In genomic region chr11:76744186-76745058, GRCh38 we compare ENCODE assay signal across 16 cellular contexts. TPM values are rescaled to one million over a fixed set of nuclear protein-coding genes. Genes with fewer than 3 reads are reported as not detected.
DNase-seq lines count a peak whose midpoint lies in the region; ATAC-seq and TF ChIP-seq lines count a peak whose summit lies in the region.
"Had no signal": no experiment of that assay in that cellular context is flagged by ENCODE, and none has a peak within 500 bp of the region (broad histone marks: within the 10 kb centered on the region; RNA-seq: fewer than 3 reads in every experiment).

No MANE protein-coding gene starts in this region.

- intact Hi-C loops in colonic mucosa (cut with DNase I) = no loop called here

- no peaks in the 10 kb centered on the region for H3K4me1 ChIP-seq in colonic mucosa
- H3K4me1 ChIP-seq in lung (ENCODE audit: control insufficient read depth in 2 of 2, insufficient read depth in 2 of 2, low read length in 2 of 2) = peaks cover 0 to 3% of the 10 kb centered on the region in 2 donors

- in situ Hi-C loops in KBM-7 (cut with MboI; ENCODE audit: low pct_unique_long_range_greater_than_20kb, low sequenced_read_pairs) = no loop called here

- H3K4me3 ChIP-seq in colonic mucosa (no peak overlapping the region), lung (no peak overlapping the region)

- ATAC-seq in lung (ENCODE audit: insufficient read depth, low FRiP score) = peak; percentile 19
- ATAC-seq: activated T-helper 17 cell treated with anti-CD3 and anti-CD28 coated beads, Interleukin-2, amount 50 U/mL, for 72 hours had no signal

- no peak for TF ChIP-seq CTCF in colonic mucosa (IDR thresholded peaks at IDR 0.05)
- TF ChIP-seq CTCF in lung (IDR thresholded peaks at IDR 0.05; ENCODE audit: control extremely low read depth, extremely low read depth) = no peak

- 69 to 75% methylated on average over 14 of the region's 14 CpGs for WGBS in lung, 2 donors

- H3K9me3 ChIP-seq in colonic mucosa (no peaks in the 10 kb centered on the region), lung (ENCODE audit: control insufficient read depth in 2 of 2, insufficient read depth in 1 of 2, low read length in 1 of 2) (no peaks in the 10 kb centered on the region)

- no peaks in the 10 kb centered on the region for H3K27me3 ChIP-seq in colonic mucosa
- H3K27me3 ChIP-seq in lung (ENCODE audit: control insufficient read depth, insufficient read depth) = no peaks in the 10 kb centered on the region

- DNase-seq in AG08395 (ENCODE audit: low spot score) (peak; percentile 65), KBM-7 (peak; percentile 15), colonic mucosa (peak; percentile 38), lung (ENCODE audit: low spot score) (no peak), COR-L47 (lab: John Stamatoyannopoulos, UW) (no peak), NOMO-1 treated with dmso at 0.1 percent for 144 hours (lab: John Stamatoyannopoulos, UW; ENCODE audit: unreplicated experiment) (no peak), NCI-H524 treated with DMSO at 0.1 percent for 48 hours (lab: John Stamatoyannopoulos, UW) (no peak)
- no peak for DNase-seq in activated CD8-positive, alpha-beta memory T cell treated with anti-CD3 and anti-CD28 coated beads for 24 hours
- DNase-seq: activated CD4-positive, alpha-beta T cell treated with anti-CD3 and anti-CD28 coated beads, Interleukin-2, amount 10 ng/mL, durations not matched to agents 7 days and 5 days; DND-41; HCEC 1CT; hippocampal formation; NCI-H1417; stimulated activated CD4-positive, alpha-beta T cell treated with anti-CD3 and anti-CD28 coated beads, Interleukin-15, amount 100 ng/mL, for 24 hours had no signal

- H3K36me3 ChIP-seq in colonic mucosa (no peaks in the 10 kb centered on the region), lung (ENCODE audit: control insufficient read depth in 2 of 2, insufficient read depth in 2 of 2, low read length in 2 of 2) (no peaks in the 10 kb centered on the region)

- H3K27ac ChIP-seq in colonic mucosa (peak overlapping the region; percentile 56), lung (ENCODE audit: low read depth in 1 of 2, low read length in 1 of 2) (no peak overlapping the region)

- peak overlapping the region in 1 of 2 donors; percentile 38 for H3K9ac ChIP-seq in colonic mucosa (ENCODE audit: low read depth in 2 of 2, low read length in 2 of 2)

RNA-seq across cellular contexts. Expression of gene TSKU, which starts 38.7 kb away (rescaled TPM):
- total RNA-seq in colonic mucosa = 10 to 100 TPM; 39.6 to 41.3 TPM
- 10 to 100 TPM; 12.6 to 18.6 TPM for total RNA-seq in lung
- 10 to 100 TPM in 1 of 2 donors, 1 to 10 TPM in 1; 3.7 to 10.6 TPM for polyA plus RNA-seq in lung
- polyA plus RNA-seq: IgD-negative memory B cell had no signal

Comparison
In these comparisons a context has a peak if more than half of its experiments do, and no peak if none do; other contexts are left out.
1. DNase-seq: peak in AG08395 (single experiment), KBM-7 (single experiment) and colonic mucosa (single experiment); none in lung (single experiment), COR-L47 (single experiment), NOMO-1 treated with dmso at 0.1 percent for 144 hours (single experiment), NCI-H524 treated with DMSO at 0.1 percent for 48 hours (single experiment) and activated CD8-positive, alpha-beta memory T cell treated with anti-CD3 and anti-CD28 coated beads for 24 hours (single experiment).